Comparison of ENCODE assay signal across 33 cellular contexts in the genomic region with DNA sequence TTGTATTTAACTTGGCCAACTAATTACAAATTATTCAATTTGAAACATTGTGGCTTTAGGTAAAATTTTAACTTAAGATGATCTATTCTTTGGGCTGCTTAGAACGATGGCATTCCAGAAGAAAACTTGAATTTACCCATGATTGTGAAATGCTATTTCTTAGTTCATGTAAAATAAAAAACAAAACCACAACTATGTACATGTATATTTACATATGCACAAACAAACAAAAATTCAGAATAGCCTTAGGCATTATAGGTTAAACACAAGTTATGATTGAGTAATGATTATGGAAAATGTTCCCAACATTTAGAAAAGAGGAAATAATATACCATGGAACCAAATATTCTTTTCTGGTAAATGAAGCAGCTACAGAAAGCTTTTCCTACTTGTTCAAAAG.
"Had no signal": no experiment of that assay in that cellular context is flagged by ENCODE, and none has a peak within 500 bp of the region (broad histone marks: within the 10 kb centered on the region; RNA-seq: fewer than 3 reads in every experiment).

No MANE protein-coding gene starts in this region.

- H3K27ac ChIP-seq: brain microvascular endothelial cell, cardiac muscle cell, RWPE1, VCaP had no signal

- DNase-seq: activated B cell treated with CpG ODN at 0.5 μM for 24 hours; activated CD4-positive, alpha-beta memory T cell treated with anti-CD3 and anti-CD28 coated beads, Interleukin-2, amount 10 ng/mL, durations not matched to agents 7 days and 5 days; activated CD4-positive, alpha-beta T cell treated with anti-CD3 and anti-CD28 coated beads for 4 hours; activated CD4-positive, CD25-positive, alpha-beta regulatory T cell treated with anti-CD3 and anti-CD28 coated beads, Interleukin-2, amount 50 U/mL, for 72 hours; activated CD8-positive, alpha-beta memory T cell treated with anti-CD3 and anti-CD28 coated beads for 24 hours; activated CD8-positive, alpha-beta memory T cell treated with anti-CD3 and anti-CD28 coated beads, Interleukin-2, amount 10 ng/mL, durations not matched to agents 7 days and 5 days; activated CD8-positive, alpha-beta memory T cell treated with anti-CD3 and anti-CD28 coated beads, Interleukin-2, amount 50 U/mL, for 48 hours; activated effector memory CD4-positive, alpha-beta T cell treated with Interleukin-2 at 50 U/mL for 16 hours; activated naive CD4-positive, alpha-beta T cell treated with anti-CD3 and anti-CD28 coated beads, Interleukin-2, amount 10 ng/mL, durations not matched to agents 7 days and 5 days; activated naive CD8-positive, alpha-beta T cell treated with anti-CD3 and anti-CD28 coated beads, Interleukin-2, amount 50 U/mL, for 24 hours; activated T-cell treated with anti-CD3 and anti-CD28 coated beads, Interleukin-2, amount 50 U/mL, for 48 hours; amniotic stem cell; aorta; brain microvascular endothelial cell; NCI-H1092 treated with DMSO at 0.1 percent for 48 hours; NCI-H1417; NCI-H146; NCI-H187; NCI-H2029 treated with DMSO at 0.1 percent for 48 hours; NCI-H2107; NCI-H2171 treated with DMSO at 0.1 percent for 48 hours; NCI-H2227 treated with DMSO at 0.1 percent for 48 hours; NCI-H446 treated with DMSO at 0.1 percent for 48 hours; NCI-H524; SIG-M5; T-cell; T-helper 17 cell had no signal

- H3K4me3 ChIP-seq: cardiac muscle cell had no signal

- ATAC-seq: activated CD8-positive, alpha-beta memory T cell treated with anti-CD3 and anti-CD28 coated beads, Interleukin-2, amount 10 ng/mL, durations not matched to agents 7 days and 5 days; activated naive CD8-positive, alpha-beta T cell treated with anti-CD3 and anti-CD28 coated beads, Interleukin-2, amount 50 U/mL, for 24 hours; Right ventricle myocardium inferior; SK-N-SH treated with all-trans-retinoic acid at 6 μM for 48 hours; T-cell; T-helper 17 cell had no signal

- H3K36me3 ChIP-seq: brain microvascular endothelial cell, cardiac muscle cell had no signal

- H3K27me3 ChIP-seq: brain microvascular endothelial cell had no signal

- FAIRE-seq: RCC 7860 had no signal
